1 cellular context compared by ENCODE assay signal in the genomic region with DNA sequence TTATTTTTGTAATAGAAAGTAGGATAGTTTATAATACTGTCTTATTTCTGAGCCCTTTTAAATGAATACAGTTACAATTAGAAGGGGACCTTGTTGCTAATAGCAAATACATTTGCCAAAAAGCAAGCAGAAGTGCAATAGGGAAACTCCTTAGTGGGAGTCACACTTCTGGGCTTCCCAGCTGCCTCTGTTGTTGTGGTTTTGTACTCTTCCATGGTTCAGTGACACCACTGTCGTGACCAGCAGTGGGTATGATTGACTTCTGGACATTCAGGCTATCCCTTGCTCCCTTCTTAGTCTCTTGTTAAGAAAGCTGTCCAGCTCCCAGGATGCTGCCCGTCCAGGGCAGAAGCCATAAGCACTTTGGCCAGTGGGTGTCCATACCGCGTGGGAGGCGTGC.
TF ChIP-seq lines count a peak whose summit lies in the region.

No MANE protein-coding gene starts in this region.

TF ChIP-seq in K562, 482 proteins besides CTCF, POLR2A, EP300 and RAD21:
- TF ChIP-seq ZNF436 (CRISPR knock-in tag; IDR thresholded peaks at IDR 0.05) (no peak), SOX6 (IDR thresholded peaks at IDR 0.05) (0 out of 2 replicates have a peak, but pooled peaks have one; percentile 47), SETDB1 (IDR thresholded peaks at IDR 0.05; ENCODE audit: low read length) (no peak), RNF2 (IDR thresholded peaks at IDR 0.05) (no peak)
- TF ChIP-seq, protein P1, sequence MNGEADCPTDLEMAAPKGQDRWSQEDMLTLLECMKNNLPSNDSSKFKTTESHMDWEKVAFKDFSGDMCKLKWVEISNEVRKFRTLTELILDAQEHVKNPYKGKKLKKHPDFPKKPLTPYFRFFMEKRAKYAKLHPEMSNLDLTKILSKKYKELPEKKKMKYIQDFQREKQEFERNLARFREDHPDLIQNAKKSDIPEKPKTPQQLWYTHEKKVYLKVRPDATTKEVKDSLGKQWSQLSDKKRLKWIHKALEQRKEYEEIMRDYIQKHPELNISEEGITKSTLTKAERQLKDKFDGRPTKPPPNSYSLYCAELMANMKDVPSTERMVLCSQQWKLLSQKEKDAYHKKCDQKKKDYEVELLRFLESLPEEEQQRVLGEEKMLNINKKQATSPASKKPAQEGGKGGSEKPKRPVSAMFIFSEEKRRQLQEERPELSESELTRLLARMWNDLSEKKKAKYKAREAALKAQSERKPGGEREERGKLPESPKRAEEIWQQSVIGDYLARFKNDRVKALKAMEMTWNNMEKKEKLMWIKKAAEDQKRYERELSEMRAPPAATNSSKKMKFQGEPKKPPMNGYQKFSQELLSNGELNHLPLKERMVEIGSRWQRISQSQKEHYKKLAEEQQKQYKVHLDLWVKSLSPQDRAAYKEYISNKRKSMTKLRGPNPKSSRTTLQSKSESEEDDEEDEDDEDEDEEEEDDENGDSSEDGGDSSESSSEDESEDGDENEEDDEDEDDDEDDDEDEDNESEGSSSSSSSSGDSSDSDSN (IDR thresholded peaks at IDR 0.05; ENCODE audit: borderline replicate concordance in 1 of 2, low read depth in 2 of 2, low read length in 2 of 2) = no peak
